ENCODE assay signal across 18 cellular contexts in genomic region chr14:68571928-68572525, GRCh38.
"Had no signal": no experiment of that assay in that cellular context is flagged by ENCODE, and none has a peak within 500 bp of the region (broad histone marks: within the 10 kb centered on the region; RNA-seq: fewer than 3 reads in every experiment).

No MANE protein-coding gene starts in this region.

- ATAC-seq: activated CD4-positive, CD25-positive, alpha-beta regulatory T cell treated with anti-CD3 and anti-CD28 coated beads, Interleukin-2, amount 50 U/mL, for 24 hours; activated T-cell treated with anti-CD3 and anti-CD28 coated beads, Interleukin-2, amount 50 U/mL, for 72 hours; foreskin keratinocyte; left lung; natural killer cell treated with Interleukin-12 subunit alpha and Interleukin-12 subunit beta and Interleukin-15 and Interleukin-18, amount 100 ng/mL, for 72 hours; stimulated activated naive CD8-positive, alpha-beta T cell treated with anti-CD3 and anti-CD28 coated beads, Interleukin-15, Interleukin-2, amounts not matched to agents 100 U/mL and 50 U/mL, for 24 hours; T-cell had no signal

- H3K9me3 Mint-ChIP-seq: activated CD4-positive, alpha-beta memory T cell treated with anti-CD3 and anti-CD28 coated beads, Interleukin-2, amount 10 ng/mL, durations not matched to agents 7 days and 5 days; activated CD4-positive, alpha-beta T cell treated with anti-CD3 and anti-CD28 coated beads, Interleukin-2, amount 10 ng/mL, durations not matched to agents 24 days and 14 days; activated naive CD4-positive, alpha-beta T cell treated with anti-CD3 and anti-CD28 coated beads, Interleukin-2, amount 10 ng/mL, durations not matched to agents 7 days and 5 days; immature natural killer cell; natural killer cell treated with Interleukin-12 subunit alpha and Interleukin-12 subunit beta and Interleukin-15 and Interleukin-18, amount 100 ng/mL, for 72 hours; T-cell; T-helper 2 cell treated with Interferon-gamma antibody and Interleukin-4, amounts not matched to agents 5 μg/mL and 100 μg/mL, for 36 hours had no signal

- H3K4me1 Mint-ChIP-seq: activated CD4-positive, alpha-beta memory T cell treated with anti-CD3 and anti-CD28 coated beads, Interleukin-2, amount 10 ng/mL, durations not matched to agents 7 days and 5 days; activated CD4-positive, alpha-beta T cell treated with anti-CD3 and anti-CD28 coated beads, Interleukin-2, amount 10 ng/mL, durations not matched to agents 24 days and 14 days; activated naive CD4-positive, alpha-beta T cell treated with anti-CD3 and anti-CD28 coated beads, Interleukin-2, amount 10 ng/mL, durations not matched to agents 7 days and 5 days; immature natural killer cell had no signal

- DNase-seq: activated CD4-positive, alpha-beta memory T cell treated with anti-CD3 and anti-CD28 coated beads, Interleukin-2, amount 10 ng/mL, durations not matched to agents 7 days and 5 days; activated CD4-positive, alpha-beta T cell treated with anti-CD3 and anti-CD28 coated beads, Interleukin-2, amount 10 ng/mL, durations not matched to agents 24 days and 14 days; activated effector memory CD4-positive, alpha-beta T cell treated with anti-CD3 and anti-CD28 coated beads, Interleukin-2, amount 50 U/mL, for 16 hours; activated naive CD4-positive, alpha-beta T cell treated with anti-CD3 and anti-CD28 coated beads, Interleukin-2, amount 10 ng/mL, durations not matched to agents 7 days and 5 days; activated T-cell treated with anti-CD3 and anti-CD28 coated beads, Interleukin-2, amount 50 U/mL, for 72 hours; dermis blood vessel endothelial cell; effector CD8-positive, alpha-beta T cell; foreskin keratinocyte; immature natural killer cell; spleen; stimulated activated CD4-positive, alpha-beta T cell treated with anti-CD3 and anti-CD28 coated beads, Interleukin-4, amount 100 ng/mL, for 1 hour; stimulated activated naive CD8-positive, alpha-beta T cell treated with anti-CD3 and anti-CD28 coated beads, Interleukin-15, Interleukin-2, amounts not matched to agents 100 U/mL and 50 U/mL, for 24 hours; T-cell had no signal

- H3K36me3 Mint-ChIP-seq: activated naive CD4-positive, alpha-beta T cell treated with anti-CD3 and anti-CD28 coated beads, Interleukin-2, amount 10 ng/mL, durations not matched to agents 7 days and 5 days; natural killer cell treated with Interleukin-12 subunit alpha and Interleukin-12 subunit beta and Interleukin-15 and Interleukin-18, amount 100 ng/mL, for 72 hours; T-cell had no signal

- H3K27ac ChIP-seq: cardiac muscle cell, foreskin keratinocyte, left lung, spleen had no signal

- H3K4me3 Mint-ChIP-seq: activated CD4-positive, alpha-beta memory T cell treated with anti-CD3 and anti-CD28 coated beads, Interleukin-2, amount 10 ng/mL, durations not matched to agents 7 days and 5 days; activated CD4-positive, alpha-beta T cell treated with anti-CD3 and anti-CD28 coated beads, Interleukin-2, amount 10 ng/mL, durations not matched to agents 24 days and 14 days; activated naive CD4-positive, alpha-beta T cell treated with anti-CD3 and anti-CD28 coated beads, Interleukin-2, amount 10 ng/mL, durations not matched to agents 7 days and 5 days; activated T-cell treated with anti-CD3 and anti-CD28 coated beads, Interleukin-2, amount 50 U/mL, for 72 hours; immature natural killer cell; natural killer cell treated with Interleukin-12 subunit alpha and Interleukin-12 subunit beta and Interleukin-15 and Interleukin-18, amount 100 ng/mL, for 72 hours; T-cell; T-helper 2 cell treated with Interferon-gamma antibody and Interleukin-4, amounts not matched to agents 5 μg/mL and 100 μg/mL, for 36 hours had no signal

- H3K27ac Mint-ChIP-seq: activated CD4-positive, alpha-beta memory T cell treated with anti-CD3 and anti-CD28 coated beads, Interleukin-2, amount 10 ng/mL, durations not matched to agents 7 days and 5 days; activated CD4-positive, alpha-beta T cell treated with anti-CD3 and anti-CD28 coated beads, Interleukin-2, amount 10 ng/mL, durations not matched to agents 24 days and 14 days; activated naive CD4-positive, alpha-beta T cell treated with anti-CD3 and anti-CD28 coated beads, Interleukin-2, amount 10 ng/mL, durations not matched to agents 7 days and 5 days; activated T-cell treated with anti-CD3 and anti-CD28 coated beads, Interleukin-2, amount 50 U/mL, for 72 hours; immature natural killer cell; natural killer cell treated with Interleukin-12 subunit alpha and Interleukin-12 subunit beta and Interleukin-15 and Interleukin-18, amount 100 ng/mL, for 72 hours; T-cell; T-helper 2 cell treated with Interferon-gamma antibody and Interleukin-4, amounts not matched to agents 5 μg/mL and 100 μg/mL, for 36 hours had no signal

- H3K27me3 Mint-ChIP-seq: activated CD4-positive, alpha-beta memory T cell treated with anti-CD3 and anti-CD28 coated beads, Interleukin-2, amount 10 ng/mL, durations not matched to agents 7 days and 5 days; activated CD4-positive, alpha-beta T cell treated with anti-CD3 and anti-CD28 coated beads, Interleukin-2, amount 10 ng/mL, durations not matched to agents 24 days and 14 days; natural killer cell treated with Interleukin-12 subunit alpha and Interleukin-12 subunit beta and Interleukin-15 and Interleukin-18, amount 100 ng/mL, for 72 hours; T-cell had no signal
